14 cellular contexts compared by ENCODE assay signal in genomic region chr22:33328789-33329296, GRCh38.
DNase-seq lines count a peak whose midpoint lies in the region; ATAC-seq, FAIRE-seq and TF ChIP-seq lines count a peak whose summit lies in the region.
"Had no signal": no experiment of that assay in that cellular context is flagged by ENCODE, and none has a peak within 500 bp of the region (broad histone marks: within the 10 kb centered on the region; RNA-seq: fewer than 3 reads in every experiment).

No MANE protein-coding gene starts in this region.

- POLR2A ChIA-PET in IMR-90 (lab: Charles Lee; ENCODE audit: unreplicated experiment): no interaction called here
- POLR2A ChIA-PET in T-cell (lab: Charles Lee): no interaction called here
- POLR2A ChIA-PET in activated CD4-positive, alpha-beta memory T cell treated with anti-CD3 and anti-CD28 coated beads for 36 hours (lab: Charles Lee): no interaction called here

- H2AK5ac ChIP-seq in IMR-90 (ENCODE audit: low read depth, low read length): no peak overlapping the region
- H2AK5ac ChIP-seq in mesenchymal stem cell (ENCODE audit: low read length, severe bottlenecking): no peak overlapping the region

- no peak overlapping the region for H3K23ac ChIP-seq in IMR-90 (ENCODE audit: low read depth, low read length)
- H3K23ac ChIP-seq in mesenchymal stem cell (ENCODE audit: low read length in 2 of 2): no peak overlapping the region

- in situ Hi-C loops in IMR-90 (cut with MboI; ENCODE audit: low sequenced_read_pairs): no loop called here

- H3K27ac ChIP-seq in IMR-90 (ENCODE audit: insufficient read depth, low read length) (no peak overlapping the region), mesenchymal stem cell (ENCODE audit: low read length, poor library complexity, severe bottlenecking) (peak overlapping the region; percentile 92)

- no peak overlapping the region for H3K4me3 Mint-ChIP-seq in T-cell
- no peak overlapping the region for H3K4me3 Mint-ChIP-seq in activated CD4-positive, alpha-beta memory T cell treated with anti-CD3 and anti-CD28 coated beads for 36 hours
- H3K4me3 Mint-ChIP-seq: CD14-positive monocyte had no signal

- H4K8ac ChIP-seq in IMR-90 (ENCODE audit: low read depth in 2 of 2, low read length in 2 of 2): no peak overlapping the region
- no peak overlapping the region for H4K8ac ChIP-seq in mesenchymal stem cell (ENCODE audit: low read length)

- H3K9me1 ChIP-seq in IMR-90 (ENCODE audit: insufficient read depth, low read length): no peaks in the 10 kb centered on the region

- H4K5ac ChIP-seq in IMR-90 (ENCODE audit: low read depth, low read length): no peak overlapping the region

- no peaks in the 10 kb centered on the region for H4K20me1 ChIP-seq in IMR-90 (ENCODE audit: insufficient read depth, low read length)

- no TSS peak for BruUV-seq in IMR-90 (replicated peaks; lab: Mats Ljungman, UMichigan)

- H3K4me1 Mint-ChIP-seq in T-cell: no peaks in the 10 kb centered on the region
- H3K4me1 Mint-ChIP-seq in activated CD4-positive, alpha-beta memory T cell treated with anti-CD3 and anti-CD28 coated beads for 36 hours (ENCODE audit: low read depth): no peaks in the 10 kb centered on the region
- H3K4me1 Mint-ChIP-seq: CD14-positive monocyte had no signal

- H3K36me3 ChIP-seq in IMR-90 (ENCODE audit: control insufficient read depth, insufficient read depth, low read length) (no peaks in the 10 kb centered on the region), bronchial epithelial cell (ENCODE audit: control insufficient read depth, insufficient read depth, low read length) (no peaks in the 10 kb centered on the region), mesenchymal stem cell (ENCODE audit: control insufficient read depth in 1 of 2, insufficient read depth in 2 of 2, low read depth in 1 of 2, low read length in 2 of 2) (peaks cover 0 to 17% of the 10 kb centered on the region in 2 experiments)

- H3K79me1 ChIP-seq in IMR-90 (ENCODE audit: low read depth in 1 of 2, low read length in 2 of 2) (no peaks in the 10 kb centered on the region), mesenchymal stem cell (replicated peaks; ENCODE audit: low read length, poor library complexity, severe bottlenecking) (no peaks in the 10 kb centered on the region)

- dilution Hi-C loops in IMR-90 (cut with HindIII; ENCODE audit: low sequenced_read_pairs, unreplicated experiment): no loop called here

- H3K36me3 Mint-ChIP-seq in T-cell: no peaks in the 10 kb centered on the region
- no peaks in the 10 kb centered on the region for H3K36me3 Mint-ChIP-seq in activated CD4-positive, alpha-beta memory T cell treated with anti-CD3 and anti-CD28 coated beads for 36 hours
- H3K36me3 Mint-ChIP-seq: CD14-positive monocyte had no signal

- H3K27me3 ChIP-seq in IMR-90 (ENCODE audit: control insufficient read depth, insufficient read depth, low read length): no peaks in the 10 kb centered on the region
- H3K27me3 ChIP-seq in bronchial epithelial cell (ENCODE audit: control insufficient read depth, insufficient read depth, low read length): no peaks in the 10 kb centered on the region
- H3K27me3 ChIP-seq in mesenchymal stem cell (ENCODE audit: control insufficient read depth in 1 of 2, insufficient read depth in 1 of 2, low read length in 2 of 2): no peaks in the 10 kb centered on the region

- peaks cover 4% of the 10 kb centered on the region in 2 donors for H3K27me3 Mint-ChIP-seq in T-cell
- no peaks in the 10 kb centered on the region for H3K27me3 Mint-ChIP-seq in activated CD4-positive, alpha-beta memory T cell treated with anti-CD3 and anti-CD28 coated beads for 36 hours

- no peak for TF ChIP-seq CTCF in IMR-90 (conservative IDR thresholded peaks at IDR 0.05; ENCODE audit: low read depth, low read length)
- TF ChIP-seq CTCF in bronchial epithelial cell (IDR thresholded peaks at IDR 0.05; ENCODE audit: insufficient read depth, low read length, severe bottlenecking): no peak

- no peak overlapping the region for H3K56ac ChIP-seq in IMR-90 (ENCODE audit: extremely low read depth, insufficient read depth, low read length)

- H2BK20ac ChIP-seq in IMR-90 (ENCODE audit: low read depth, low read length): no peak overlapping the region

- H3K9ac ChIP-seq in IMR-90 (ENCODE audit: low read depth, low read length): no peak overlapping the region
- no peak overlapping the region for H3K9ac ChIP-seq in mesenchymal stem cell (ENCODE audit: low read length)

- no peak for TF ChIP-seq RAD21 in IMR-90 (IDR thresholded peaks at IDR 0.05; ENCODE audit: low read length)

- H3K4me3 ChIP-seq in IMR-90 (ENCODE audit: insufficient read depth, low read depth, low read length) (no peak overlapping the region), bronchial epithelial cell (ENCODE audit: low read depth, low read length) (no peak overlapping the region), mesenchymal stem cell (ENCODE audit: insufficient read depth in 1 of 2, low read depth in 1 of 2, low read length in 2 of 2) (no peak overlapping the region)

- H2BK5ac ChIP-seq in IMR-90 (ENCODE audit: low read depth, low read length, poor library complexity, severe bottlenecking) (no peak overlapping the region), mesenchymal stem cell (ENCODE audit: low read depth, low read length, poor library complexity, severe bottlenecking) (no peak overlapping the region)

- H2AFZ ChIP-seq in IMR-90 (replicated peaks; ENCODE audit: low read length, poor library complexity) (no peak overlapping the region), mesenchymal stem cell (ENCODE audit: low read depth, low read length) (no peak overlapping the region)

- intact Hi-C loops in IMR-90 (cut with micrococcal nuclease): no loop called here
- intact Hi-C loops in activated CD4-positive, alpha-beta memory T cell treated with anti-CD3 and anti-CD28 coated beads for 36 hours (cut with micrococcal nuclease): no loop called here

- H2BK15ac ChIP-seq in IMR-90 (ENCODE audit: low read depth, low read length): no peak overlapping the region
- H2BK15ac ChIP-seq in mesenchymal stem cell (ENCODE audit: low read depth, poor library complexity, severe bottlenecking): no peak overlapping the region

- no peaks in the 10 kb centered on the region for H3K9me3 Mint-ChIP-seq in T-cell
- no peaks in the 10 kb centered on the region for H3K9me3 Mint-ChIP-seq in activated CD4-positive, alpha-beta memory T cell treated with anti-CD3 and anti-CD28 coated beads for 36 hours

- FAIRE-seq in bronchial epithelial cell (lab: Jason Lieb, UNC): peak; percentile 7
- FAIRE-seq: islet of Langerhans had no signal

- DNase-seq in AG20443 (ENCODE audit: low spot score) (peak; percentile 23), IMR-90 (peak; percentile 86), bronchial epithelial cell (ENCODE audit: low read depth) (peak; percentile 82), mesenchymal stem cell (peak; percentile 64), T-cell (no peak), globus pallidus (ENCODE audit: low spot score) (no peak), amygdala (lab: John Stamatoyannopoulos, UW) (no peak)
- no peak for DNase-seq in activated CD4-positive, alpha-beta memory T cell treated with anti-CD3 and anti-CD28 coated beads for 36 hours
- DNase-seq: HCEC 1CT; MV-4-11; NCI-H524; stimulated activated CD4-positive, alpha-beta T cell treated with anti-CD3 and anti-CD28 coated beads, Interleukin-4, amount 100 ng/mL, for 4 hours had no signal

- CTCF ChIA-PET in IMR-90 (lab: Yijun Ruan, JAX) (no interaction called here), T-cell (lab: Charles Lee) (no interaction called here)
- CTCF ChIA-PET in activated CD4-positive, alpha-beta memory T cell treated with anti-CD3 and anti-CD28 coated beads for 36 hours (lab: Charles Lee): no interaction called here

- ATAC-seq in IMR-90 (ENCODE audit: low read depth) (peak; percentile 82), T-cell (replicated peaks in 1 of 4) (no peak)

- H2BK120ac ChIP-seq in IMR-90 (ENCODE audit: low read depth, low read length): no peak overlapping the region
- no peak overlapping the region for H2BK120ac ChIP-seq in mesenchymal stem cell (ENCODE audit: low read depth, low read length)

- H3K4ac ChIP-seq in IMR-90 (ENCODE audit: low read depth, low read length) (no peak overlapping the region), mesenchymal stem cell (ENCODE audit: low read depth in 1 of 2, low read length in 2 of 2) (no peak overlapping the region)

- H3K27ac Mint-ChIP-seq in T-cell: no peak overlapping the region
- H3K27ac Mint-ChIP-seq in activated CD4-positive, alpha-beta memory T cell treated with anti-CD3 and anti-CD28 coated beads for 36 hours: no peak overlapping the region
- H3K27ac Mint-ChIP-seq: CD14-positive monocyte had no signal

- no CpG with 5 or more reads among the region's 2 CpGs for WGBS in IMR-90 (ENCODE audit: extremely low coverage in 2 of 2, insufficient read length in 1 of 2), 2 experiments
- 13% methylated on average over 1 of the region's 2 CpGs for WGBS in mesenchymal stem cell

- no peak overlapping the region for H3K14ac ChIP-seq in IMR-90 (replicated peaks; ENCODE audit: low read depth, low read length)
- H3K14ac ChIP-seq in mesenchymal stem cell (ENCODE audit: low read length in 2 of 2): no peak overlapping the region

- H2BK12ac ChIP-seq in mesenchymal stem cell (ENCODE audit: low read length in 2 of 2): no peak overlapping the region

- H3K18ac ChIP-seq in IMR-90 (ENCODE audit: low read depth, low read length): no peak overlapping the region
- H3K18ac ChIP-seq in mesenchymal stem cell (ENCODE audit: low read depth in 1 of 2, low read length in 2 of 2): no peak overlapping the region

- H3K4me2 ChIP-seq in IMR-90 (ENCODE audit: low read depth, low read length) (no peak overlapping the region), mesenchymal stem cell (ENCODE audit: low read length, poor library complexity, severe bottlenecking) (no peak overlapping the region)

- no peak overlapping the region for H2AK9ac ChIP-seq in IMR-90 (replicated peaks; ENCODE audit: low read depth, low read length, poor library complexity)

- TF ChIP-seq POLR2A in IMR-90 (IDR thresholded peaks at IDR 0.05; ENCODE audit: low read depth, low read length): no peak

- H3K4me1 ChIP-seq in IMR-90 (ENCODE audit: control insufficient read depth, insufficient read depth, low read length): no peaks in the 10 kb centered on the region
- H3K4me1 ChIP-seq in mesenchymal stem cell (ENCODE audit: control insufficient read depth, insufficient read depth, low read depth, low read length): peaks cover 21% of the 10 kb centered on the region

- H4K91ac ChIP-seq in IMR-90 (ENCODE audit: insufficient read depth, low read depth, low read length) (no peak overlapping the region), mesenchymal stem cell (ENCODE audit: low read length) (no peak overlapping the region)

- H3K9me3 ChIP-seq in IMR-90 (ENCODE audit: control insufficient read depth, insufficient read depth, low read length) (no peaks in the 10 kb centered on the region), mesenchymal stem cell (ENCODE audit: control insufficient read depth, low read length) (peaks cover 9% of the 10 kb centered on the region)

TF ChIP-seq in IMR-90, 13 proteins besides CTCF, POLR2A, EP300 and RAD21 (continues in another document):
- TF ChIP-seq MAFK (IDR thresholded peaks at IDR 0.05; ENCODE audit: low read depth, low read length) (peak; percentile 28; the same call in 1 of the 2 replicates), BHLHE40 (IDR thresholded peaks at IDR 0.05; ENCODE audit: low read depth, low read length) (no peak), FOS (IDR thresholded peaks at IDR 0.05; ENCODE audit: low read depth, low read length) (peak; percentile 68)

Comparison
In these comparisons a context has a peak if more than half of its experiments do, and no peak if none do; other contexts are left out.
1. DNase-seq: peak in AG20443 (single experiment), IMR-90 (single experiment), bronchial epithelial cell (single experiment) and mesenchymal stem cell (single experiment); none in T-cell (0 of 34), activated CD4-positive, alpha-beta memory T cell treated with anti-CD3 and anti-CD28 coated beads for 36 hours (single experiment), globus pallidus (single experiment) and amygdala (0 of 56).